1 cellular context compared by ENCODE assay signal in the genomic region with DNA sequence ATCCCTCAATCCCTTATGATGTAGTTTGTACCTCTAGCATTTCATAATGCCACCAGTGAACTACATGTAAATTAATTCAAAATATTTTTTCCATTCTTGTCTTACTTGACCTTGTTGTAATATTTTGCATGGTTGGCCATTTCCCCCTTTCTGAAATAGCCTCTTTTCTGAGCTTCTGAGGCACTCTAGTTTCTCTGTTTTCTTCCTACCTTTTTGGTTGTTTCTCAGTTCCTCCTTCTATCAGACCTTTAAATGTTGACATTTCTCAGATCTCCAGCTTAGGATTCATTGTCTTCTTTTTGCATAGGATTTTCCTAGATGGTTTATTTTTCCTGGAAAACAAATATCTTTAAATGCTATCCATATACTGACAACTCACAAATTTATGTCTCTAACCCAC.
TF ChIP-seq lines count a peak whose summit lies in the region.

No MANE protein-coding gene starts in this region.

TF ChIP-seq in GM23338, 12 proteins besides CTCF, POLR2A, EP300 and RAD21 (continued from another document):
- TF ChIP-seq, protein P1, sequence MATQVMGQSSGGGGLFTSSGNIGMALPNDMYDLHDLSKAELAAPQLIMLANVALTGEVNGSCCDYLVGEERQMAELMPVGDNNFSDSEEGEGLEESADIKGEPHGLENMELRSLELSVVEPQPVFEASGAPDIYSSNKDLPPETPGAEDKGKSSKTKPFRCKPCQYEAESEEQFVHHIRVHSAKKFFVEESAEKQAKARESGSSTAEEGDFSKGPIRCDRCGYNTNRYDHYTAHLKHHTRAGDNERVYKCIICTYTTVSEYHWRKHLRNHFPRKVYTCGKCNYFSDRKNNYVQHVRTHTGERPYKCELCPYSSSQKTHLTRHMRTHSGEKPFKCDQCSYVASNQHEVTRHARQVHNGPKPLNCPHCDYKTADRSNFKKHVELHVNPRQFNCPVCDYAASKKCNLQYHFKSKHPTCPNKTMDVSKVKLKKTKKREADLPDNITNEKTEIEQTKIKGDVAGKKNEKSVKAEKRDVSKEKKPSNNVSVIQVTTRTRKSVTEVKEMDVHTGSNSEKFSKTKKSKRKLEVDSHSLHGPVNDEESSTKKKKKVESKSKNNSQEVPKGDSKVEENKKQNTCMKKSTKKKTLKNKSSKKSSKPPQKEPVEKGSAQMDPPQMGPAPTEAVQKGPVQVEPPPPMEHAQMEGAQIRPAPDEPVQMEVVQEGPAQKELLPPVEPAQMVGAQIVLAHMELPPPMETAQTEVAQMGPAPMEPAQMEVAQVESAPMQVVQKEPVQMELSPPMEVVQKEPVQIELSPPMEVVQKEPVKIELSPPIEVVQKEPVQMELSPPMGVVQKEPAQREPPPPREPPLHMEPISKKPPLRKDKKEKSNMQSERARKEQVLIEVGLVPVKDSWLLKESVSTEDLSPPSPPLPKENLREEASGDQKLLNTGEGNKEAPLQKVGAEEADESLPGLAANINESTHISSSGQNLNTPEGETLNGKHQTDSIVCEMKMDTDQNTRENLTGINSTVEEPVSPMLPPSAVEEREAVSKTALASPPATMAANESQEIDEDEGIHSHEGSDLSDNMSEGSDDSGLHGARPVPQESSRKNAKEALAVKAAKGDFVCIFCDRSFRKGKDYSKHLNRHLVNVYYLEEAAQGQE (IDR thresholded peaks at IDR 0.05; ENCODE audit: unreplicated experiment) = no peak
- TF ChIP-seq, protein P2, sequence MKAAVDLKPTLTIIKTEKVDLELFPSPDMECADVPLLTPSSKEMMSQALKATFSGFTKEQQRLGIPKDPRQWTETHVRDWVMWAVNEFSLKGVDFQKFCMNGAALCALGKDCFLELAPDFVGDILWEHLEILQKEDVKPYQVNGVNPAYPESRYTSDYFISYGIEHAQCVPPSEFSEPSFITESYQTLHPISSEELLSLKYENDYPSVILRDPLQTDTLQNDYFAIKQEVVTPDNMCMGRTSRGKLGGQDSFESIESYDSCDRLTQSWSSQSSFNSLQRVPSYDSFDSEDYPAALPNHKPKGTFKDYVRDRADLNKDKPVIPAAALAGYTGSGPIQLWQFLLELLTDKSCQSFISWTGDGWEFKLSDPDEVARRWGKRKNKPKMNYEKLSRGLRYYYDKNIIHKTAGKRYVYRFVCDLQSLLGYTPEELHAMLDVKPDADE (IDR thresholded peaks at IDR 0.05) = no peak
